18 cellular contexts compared by ENCODE assay signal in genomic region chr4:27000122-27000521, GRCh38.
DNase-seq lines count a peak whose midpoint lies in the region; ATAC-seq, FAIRE-seq and TF ChIP-seq lines count a peak whose summit lies in the region.
"Had no signal": no experiment of that assay in that cellular context is flagged by ENCODE, and none has a peak within 500 bp of the region (broad histone marks: within the 10 kb centered on the region; RNA-seq: fewer than 3 reads in every experiment).

No MANE protein-coding gene starts in this region.

- ATAC-seq in left ventricle myocardium superior (peak; percentile 44), heart right ventricle (no peak)
- no peak for ATAC-seq in CD4-positive, alpha-beta T cell (ENCODE audit: poor library complexity)

- no peak for TF ChIP-seq POLR2A in tibial nerve (IDR thresholded peaks at IDR 0.05)

- no peak for FAIRE-seq in RCC 7860 (lab: Jason Lieb, UNC)

- peaks cover 49% of the 10 kb centered on the region for H3K36me3 Mint-ChIP-seq in CD4-positive, alpha-beta T cell (ENCODE audit: low read depth)

- H3K36me3 ChIP-seq in heart right ventricle (peaks cover 0 to 22% (median 0%) of the 10 kb centered on the region in 9 donors), tibial nerve (no peaks in the 10 kb centered on the region)

- H3K4me3 ChIP-seq in heart right ventricle (no peak overlapping the region), tibial nerve (no peak overlapping the region)
- H3K4me3 ChIP-seq: MG63 had no signal

- 81 to 87% methylated on average over 2 of the region's 2 CpGs for WGBS in heart right ventricle, 2 donors
- 68 to 71% methylated on average over 2 of the region's 2 CpGs for WGBS in tibial nerve, 2 donors

- no peak overlapping the region for H3K27ac Mint-ChIP-seq in CD4-positive, alpha-beta T cell
- H3K27ac Mint-ChIP-seq: HFFc6 had no signal

- no peaks in the 10 kb centered on the region for H3K27me3 Mint-ChIP-seq in CD4-positive, alpha-beta T cell

- H3K4me1 Mint-ChIP-seq in CD4-positive, alpha-beta T cell (ENCODE audit: low read depth), result peaks cover 51% of the 10 kb centered on the region

- no peaks in the 10 kb centered on the region for H3K9me3 Mint-ChIP-seq in CD4-positive, alpha-beta T cell
- H3K9me3 Mint-ChIP-seq: CD8-positive, alpha-beta memory T cell; HFFc6 had no signal

- H3K4me1 ChIP-seq in heart right ventricle (peaks cover 0 to 5% (median 0%) of the 10 kb centered on the region in 9 donors), tibial nerve (peaks cover 0 to 15% (median 3%) of the 10 kb centered on the region in 4 donors)

- POLR2A ChIA-PET in CD4-positive, alpha-beta T cell (lab: Charles Lee), result interaction anchor here (1.0 to 1.6 kb wide), 2 partner anchors 113 to 139 kb away, joined by 3 to 6 read pairs; partner anchors contain the start of gene STIM2

- no peak overlapping the region for H3K27ac ChIP-seq in heart right ventricle
- H3K27ac ChIP-seq in VCaP, result peak overlapping the region; percentile 72
- H3K27ac ChIP-seq in tibial nerve, result peak overlapping the region in 1 of 4 donors; percentile 15
- no peak overlapping the region for H3K27ac ChIP-seq in CD4-positive, alpha-beta T cell (ENCODE audit: low read depth, low read length)

- no peak for TF ChIP-seq EP300 in tibial nerve (IDR thresholded peaks at IDR 0.05)

- TF ChIP-seq CTCF in heart right ventricle (IDR thresholded peaks at IDR 0.05) (no peak), VCaP (conservative IDR thresholded peaks at IDR 0.05) (no peak), tibial nerve (IDR thresholded peaks at IDR 0.05) (no peak)
- TF ChIP-seq CTCF in CD4-positive, alpha-beta T cell (IDR thresholded peaks at IDR 0.05), result no peak

- intact Hi-C loops in left ventricle myocardium superior (cut with micrococcal nuclease), result no loop called here
- intact Hi-C loops in heart right ventricle (cut with DNase I), result loop anchor here in 7 of 10 donors (10.0 kb wide), 4 partner anchors 135 to 665 kb away; partner anchors contain the start of gene STIM2 (in 3 of the 7)
- intact Hi-C loops in CD4-positive, alpha-beta T cell (cut with DNase I, micrococcal nuclease), result loop anchor here (5.0 kb wide), 3 partner anchors 138 to 668 kb away; partner anchors contain the start of genes STIM2 (in 1 of the 2) and TBC1D19 (in 1 of the 2)

- CTCF ChIA-PET in CD4-positive, alpha-beta T cell (lab: Charles Lee), result interaction anchor here (1.7 to 1.8 kb wide), 2 partner anchors 9 to 139 kb away, joined by 5 to 7 read pairs; partner anchors contain the start of gene STIM2

- DNase-seq in left ventricle myocardium superior, result no peak
- DNase-seq in heart right ventricle, result no peak
- DNase-seq in NCI-H446 (lab: John Stamatoyannopoulos, UW), result peak; percentile 12 to 72
- no peak for DNase-seq in tibial nerve (ENCODE audit: low spot score in 2 of 2)
- DNase-seq in GDM1 (lab: John Stamatoyannopoulos, UW), result no peak
- no peak for DNase-seq in RCC 7860 (ENCODE audit: low spot score)
- no peak for DNase-seq in CD4-positive, alpha-beta T cell
- DNase-seq: DMS79, HFFc6, MG63, NCI-H1048, NCI-H1436, NCI-H2081, NCI-H2227 treated with DMSO at 0.1 percent for 48 hours, RPMI8226, SIG-M5 had no signal

- H3K27me3 ChIP-seq in heart right ventricle (no peaks in the 10 kb centered on the region), tibial nerve (no peaks in the 10 kb centered on the region)
- H3K27me3 ChIP-seq in CD4-positive, alpha-beta T cell (ENCODE audit: control insufficient read depth, insufficient read depth, low read length), result no peaks in the 10 kb centered on the region
- H3K27me3 ChIP-seq: MG63 had no signal

- H3K9me3 ChIP-seq in heart right ventricle (no peaks in the 10 kb centered on the region), tibial nerve (no peaks in the 10 kb centered on the region)
- H3K9me3 ChIP-seq in CD4-positive, alpha-beta T cell (ENCODE audit: control insufficient read depth, low read length), result no peaks in the 10 kb centered on the region
- H3K9me3 ChIP-seq: MG63 had no signal

- H3K4me3 Mint-ChIP-seq in CD4-positive, alpha-beta T cell, result no peak overlapping the region
- H3K4me3 Mint-ChIP-seq: CD8-positive, alpha-beta memory T cell; HFFc6 had no signal

Comparison
In these comparisons a context has a peak if more than half of its experiments do, and no peak if none do; other contexts are left out.
1. DNase-seq: peak in NCI-H446 (2 of 2); none in left ventricle myocardium superior (single experiment), heart right ventricle (0 of 2), tibial nerve (0 of 2), GDM1 (single experiment), RCC 7860 (single experiment) and CD4-positive, alpha-beta T cell (0 of 10).